ENCODE assay signal across 29 cellular contexts in genomic region chr1:227662933-227663332, GRCh38.
"Had no signal": no experiment of that assay in that cellular context is flagged by ENCODE, and none has a peak within 500 bp of the region (broad histone marks: within the 10 kb centered on the region; RNA-seq: fewer than 3 reads in every experiment).

No MANE protein-coding gene starts in this region.

- H3K36me3 Mint-ChIP-seq: stimulated activated effector memory CD8-positive, alpha-beta T cell treated with anti-CD3 and anti-CD28 coated beads, Interleukin-12 subunit alpha, Interleukin-12 subunit beta, amount 100 ng/mL, for 72 hours had no signal

- H3K9me3 ChIP-seq: testis had no signal

- H3K4me3 Mint-ChIP-seq: naive thymus-derived CD4-positive, alpha-beta T cell; natural killer cell; nephron; neural progenitor cell; stimulated activated effector memory CD8-positive, alpha-beta T cell treated with anti-CD3 and anti-CD28 coated beads, Interleukin-12 subunit alpha, Interleukin-12 subunit beta, amount 100 ng/mL, for 72 hours; stimulated activated naive B cell treated with anti-CD40 and anti-IgM and Interleukin-4, amounts not matched to agents 10 μg/mL and 1 μg/mL and 100 μg/mL, for 72 hours; stimulated activated naive CD8-positive, alpha-beta T cell treated with anti-CD3 and anti-CD28 coated beads, Interleukin-15, Interleukin-2, amounts not matched to agents 100 ng/mL and 50 ng/mL, for 24 hours; type B pancreatic cell had no signal

- H3K4me1 ChIP-seq: neural progenitor cell, parathyroid adenoma, psoas muscle, stomach, suprapubic skin, testis, tibial artery, transverse colon, upper lobe of right lung, uterus had no signal

- DNase-seq: naive thymus-derived CD4-positive, alpha-beta T cell; natural killer cell; occipital lobe; ovary; posterior cingulate gyrus; psoas muscle; right cardiac atrium; small intestine; stimulated activated CD4-positive, alpha-beta T cell treated with anti-CD3 and anti-CD28 coated beads, Interleukin-15, amount 100 ng/mL, for 24 hours; stimulated activated CD4-positive, alpha-beta T cell treated with anti-CD3 and anti-CD28 coated beads, Interleukin-2, amount 100 ng/mL, for 24 hours; stimulated activated CD4-positive, alpha-beta T cell treated with anti-CD3 and anti-CD28 coated beads, Interleukin-2, amount 100 ng/mL, for 48 hours; stimulated activated CD4-positive, alpha-beta T cell treated with anti-CD3 and anti-CD28 coated beads, Interleukin-4, amount 100 ng/mL, for 24 hours; stimulated activated naive B cell treated with anti-CD40 and anti-IgM and Interleukin-4, amounts not matched to agents 10 μg/mL and 1 μg/mL and 100 μg/mL, for 72 hours; stimulated activated naive CD4-positive, alpha-beta T cell treated with Interleukin-2 at 50 U/mL for 16 hours; stomach; substantia nigra; testis; tibial artery; transverse colon; upper lobe of right lung; uterus had no signal

- H3K27ac Mint-ChIP-seq: naive thymus-derived CD4-positive, alpha-beta T cell; natural killer cell; nephron; neural progenitor cell; progenitor cell of endocrine pancreas; stimulated activated effector memory CD8-positive, alpha-beta T cell treated with anti-CD3 and anti-CD28 coated beads, Interleukin-12 subunit alpha, Interleukin-12 subunit beta, amount 100 ng/mL, for 72 hours; stimulated activated naive B cell treated with anti-CD40 and anti-IgM and Interleukin-4, amounts not matched to agents 10 μg/mL and 1 μg/mL and 100 μg/mL, for 72 hours; stimulated activated naive CD8-positive, alpha-beta T cell treated with anti-CD3 and anti-CD28 coated beads, Interleukin-15, Interleukin-2, amounts not matched to agents 100 ng/mL and 50 ng/mL, for 24 hours; type B pancreatic cell had no signal

- H3K27me3 Mint-ChIP-seq: naive thymus-derived CD4-positive, alpha-beta T cell; progenitor cell of endocrine pancreas; stimulated activated naive B cell treated with anti-CD40 and anti-IgM and Interleukin-4, amounts not matched to agents 10 μg/mL and 1 μg/mL and 100 μg/mL, for 72 hours; stimulated activated naive CD8-positive, alpha-beta T cell treated with anti-CD3 and anti-CD28 coated beads, Interleukin-15, Interleukin-2, amounts not matched to agents 100 ng/mL and 50 ng/mL, for 24 hours; type B pancreatic cell had no signal

- H3K27ac ChIP-seq: neural progenitor cell, ovary, parathyroid adenoma, psoas muscle, stomach, suprapubic skin, testis, tibial artery, transverse colon, upper lobe of right lung, uterus had no signal

- H3K9ac ChIP-seq: neural progenitor cell, parathyroid adenoma had no signal

- H3K36me3 ChIP-seq: ovary, upper lobe of right lung, uterus had no signal

- H3K4me3 ChIP-seq: neural progenitor cell, ovary, psoas muscle, stomach, suprapubic skin, testis, tibial artery, transverse colon, upper lobe of right lung, uterus had no signal

- H3K27me3 ChIP-seq: neural progenitor cell, ovary, stomach, suprapubic skin, testis, tibial artery, transverse colon, upper lobe of right lung, uterus had no signal

- H3K4me1 Mint-ChIP-seq: naive thymus-derived CD4-positive, alpha-beta T cell; natural killer cell; nephron; neural progenitor cell; stimulated activated effector memory CD8-positive, alpha-beta T cell treated with anti-CD3 and anti-CD28 coated beads, Interleukin-12 subunit alpha, Interleukin-12 subunit beta, amount 100 ng/mL, for 72 hours; stimulated activated naive B cell treated with anti-CD40 and anti-IgM and Interleukin-4, amounts not matched to agents 10 μg/mL and 1 μg/mL and 100 μg/mL, for 72 hours had no signal
